Comparison of ENCODE assay signal across 15 cellular contexts in the genomic region with DNA sequence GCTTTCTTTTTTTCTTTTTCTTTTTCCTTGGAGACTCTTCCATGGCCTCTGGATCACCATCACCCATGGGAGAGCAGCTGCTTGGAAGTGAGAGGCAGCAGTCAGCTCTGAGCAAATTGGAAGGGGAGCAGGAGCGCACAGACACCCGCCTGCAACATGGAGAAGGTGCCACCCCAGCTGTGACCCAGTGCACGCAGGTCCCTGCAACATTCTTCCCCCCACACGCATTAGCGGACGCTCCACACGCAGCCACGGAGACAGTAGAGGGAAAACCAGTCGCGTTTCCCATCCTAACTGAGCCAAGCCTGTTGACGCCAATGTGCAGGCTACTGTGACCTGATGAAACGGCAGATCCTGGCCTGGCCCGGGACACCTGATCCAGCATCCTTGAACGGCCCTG.
"Had no signal": no experiment of that assay in that cellular context is flagged by ENCODE, and none has a peak within 500 bp of the region (broad histone marks: within the 10 kb centered on the region; RNA-seq: fewer than 3 reads in every experiment).

No MANE protein-coding gene starts in this region.

- H3K4me1 ChIP-seq: body of pancreas, neural progenitor cell had no signal

- H3K27me3 ChIP-seq: body of pancreas, gastroesophageal sphincter, neural progenitor cell, suprapubic skin had no signal

- H3K27ac Mint-ChIP-seq: neural progenitor cell, type B pancreatic cell had no signal

- H3K4me3 ChIP-seq: body of pancreas, gastroesophageal sphincter, neural progenitor cell, suprapubic skin had no signal

- H3K4me3 Mint-ChIP-seq: neural progenitor cell; T-helper 2 cell treated with Interferon-gamma antibody and Interleukin-4, amounts not matched to agents 5 μg/mL and 100 μg/mL, for 36 hours; type B pancreatic cell had no signal

- DNase-seq: activated CD4-positive, CD25-positive, alpha-beta regulatory T cell treated with anti-CD3 and anti-CD28 coated beads, Interleukin-2, amount 50 U/mL, for 72 hours; activated T-cell treated with anti-CD3 and anti-CD28 coated beads, Interleukin-2, amount 50 U/mL, for 1 hour; amniotic stem cell; body of pancreas; cortex of kidney; effector CD8-positive, alpha-beta T cell; mesendoderm; posterior cingulate gyrus; SIG-M5; small intestine had no signal

- H3K9me3 ChIP-seq: body of pancreas, gastroesophageal sphincter, suprapubic skin had no signal

- H3K27me3 Mint-ChIP-seq: type B pancreatic cell had no signal

- H3K4me1 Mint-ChIP-seq: neural progenitor cell had no signal

- H3K9me3 Mint-ChIP-seq: neural progenitor cell; T-helper 2 cell treated with Interferon-gamma antibody and Interleukin-4, amounts not matched to agents 5 μg/mL and 100 μg/mL, for 36 hours; type B pancreatic cell had no signal

- ATAC-seq: body of pancreas, gastroesophageal sphincter had no signal

- H3K36me3 ChIP-seq: neural progenitor cell had no signal

- H3K27ac ChIP-seq: body of pancreas, neural progenitor cell, suprapubic skin had no signal
